ENCODE assay signal across 11 cellular contexts in the genomic region with DNA sequence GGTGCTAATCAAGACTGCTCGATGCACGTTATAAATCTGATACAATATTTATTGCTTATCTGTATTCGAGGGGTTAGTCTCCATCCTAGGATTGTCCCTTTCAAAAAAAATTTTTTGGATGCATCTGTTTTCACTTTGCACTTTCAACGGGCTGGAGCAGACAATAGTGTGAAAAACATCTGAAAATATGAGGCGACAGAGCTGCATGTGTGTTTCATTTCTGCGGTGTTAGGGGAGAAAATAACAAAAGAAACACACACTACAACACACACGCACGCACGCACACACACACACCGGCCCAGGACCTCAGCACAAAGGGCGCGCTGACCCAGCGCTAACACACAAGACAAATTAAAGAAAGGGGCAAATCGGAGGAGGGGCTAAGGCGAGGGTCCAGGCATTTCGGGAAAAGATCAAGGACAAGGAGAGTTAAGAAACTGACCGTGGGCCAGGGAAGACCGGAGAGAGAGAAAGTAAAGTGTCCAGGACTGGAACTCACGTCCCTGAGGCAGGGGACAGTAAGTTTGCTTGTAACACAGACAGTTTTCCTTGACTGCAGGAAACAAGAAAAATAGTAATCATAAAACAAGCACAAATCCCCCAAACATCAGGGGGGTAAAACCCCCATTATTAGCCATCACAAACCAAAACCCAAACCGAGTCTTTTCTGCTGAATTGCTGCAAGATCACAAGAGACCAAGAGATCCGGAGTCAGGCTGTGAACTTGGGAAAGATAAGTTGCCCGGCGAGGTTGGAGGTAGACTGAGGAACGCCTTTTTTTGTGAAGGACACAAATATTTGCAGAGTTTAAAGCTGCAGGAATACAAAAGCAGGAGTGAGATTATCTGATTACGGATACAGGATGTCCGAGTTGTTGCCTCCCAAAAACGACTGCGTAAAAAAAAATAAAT.
DNase-seq lines count a peak whose midpoint lies in the region; TF ChIP-seq lines count a peak whose summit lies in the region.
"Had no signal": no experiment of that assay in that cellular context is flagged by ENCODE, and none has a peak within 500 bp of the region (broad histone marks: within the 10 kb centered on the region; RNA-seq: fewer than 3 reads in every experiment).

No MANE protein-coding gene starts in this region.

- H3K4me1 Mint-ChIP-seq in IgD-negative memory B cell, result peaks cover 20 to 44% (median 34%) of the 10 kb centered on the region in 3 donors
- peaks cover 56% of the 10 kb centered on the region for H3K4me1 Mint-ChIP-seq in nephron progenitor cell

- peak overlapping the region; percentile 41 to 89 (median 68) for H3K4me3 Mint-ChIP-seq in IgD-negative memory B cell
- H3K4me3 Mint-ChIP-seq in nephron progenitor cell, result peak overlapping the region; percentile 68

- H3K36me3 ChIP-seq in duodenal mucosa (ENCODE audit: control insufficient read depth in 1 of 2, insufficient read depth in 2 of 2, low read length in 2 of 2), result no peaks in the 10 kb centered on the region
- no peaks in the 10 kb centered on the region for H3K36me3 ChIP-seq in effector memory CD4-positive, alpha-beta T cell (ENCODE audit: control insufficient read depth, insufficient read depth, low read length)

- H3K4me3 ChIP-seq in AG09309 (ENCODE audit: control insufficient read depth, low read depth, low read length) (peak overlapping the region; percentile 18), duodenal mucosa (ENCODE audit: low read depth in 1 of 2, low read length in 2 of 2) (peak overlapping the region; percentile 73 to 76)
- H3K4me3 ChIP-seq in effector memory CD4-positive, alpha-beta T cell (ENCODE audit: insufficient read depth, low read depth, low read length, poor library complexity, severe bottlenecking), result no peak overlapping the region

- H3K9ac ChIP-seq in duodenal mucosa (ENCODE audit: low read depth in 1 of 2, low read length in 2 of 2), result no peak overlapping the region

- H3K9me3 ChIP-seq in duodenal mucosa (ENCODE audit: control insufficient read depth in 1 of 2, low read length in 2 of 2), result no peaks in the 10 kb centered on the region
- no peaks in the 10 kb centered on the region for H3K9me3 ChIP-seq in effector memory CD4-positive, alpha-beta T cell (ENCODE audit: control insufficient read depth, low read length)

- peaks cover 66% of the 10 kb centered on the region for H3K27me3 Mint-ChIP-seq in IgD-negative memory B cell
- H3K27me3 Mint-ChIP-seq in nephron progenitor cell (ENCODE audit: low read depth, poor library complexity), result peaks cover 97% of the 10 kb centered on the region

- no peak for DNase-seq in AG09309 (ENCODE audit: low read depth)
- peak; percentile 17 for DNase-seq in nephron progenitor cell
- DNase-seq in H4 (ENCODE audit: low spot score), result no peak
- DNase-seq in effector memory CD4-positive, alpha-beta T cell, result no peak
- no peak for DNase-seq in NCI-H187 treated with DMSO at 0.1 percent for 48 hours (lab: John Stamatoyannopoulos, UW)
- DNase-seq in RKO (ENCODE audit: low spot score), result no peak
- DNase-seq: activated effector memory CD4-positive, alpha-beta T cell treated with anti-CD3 and anti-CD28 coated beads, Interleukin-2, amount 50 U/mL, for 16 hours; kidney glomerular epithelial cell; PC-3 had no signal

- peaks cover 73 to 79% of the 10 kb centered on the region in 2 donors for H3K27me3 ChIP-seq in duodenal mucosa (ENCODE audit: control insufficient read depth in 1 of 2, insufficient read depth in 2 of 2, low read length in 2 of 2)
- peaks cover 58% of the 10 kb centered on the region for H3K27me3 ChIP-seq in effector memory CD4-positive, alpha-beta T cell (replicated peaks; ENCODE audit: control insufficient read depth, insufficient read depth, low read length, poor library complexity, severe bottlenecking)

- peaks cover 12 to 39% of the 10 kb centered on the region in 2 donors for H3K4me1 ChIP-seq in duodenal mucosa (ENCODE audit: control insufficient read depth in 1 of 2, insufficient read depth in 2 of 2, low read length in 2 of 2)
- H3K4me1 ChIP-seq in effector memory CD4-positive, alpha-beta T cell (ENCODE audit: control insufficient read depth, insufficient read depth, low read length, poor library complexity, severe bottlenecking), result peaks cover 26% of the 10 kb centered on the region

- H3K36me3 Mint-ChIP-seq in IgD-negative memory B cell, result no peaks in the 10 kb centered on the region
- H3K36me3 Mint-ChIP-seq in nephron progenitor cell (ENCODE audit: low read depth), result no peaks in the 10 kb centered on the region

- H3K9me3 Mint-ChIP-seq in IgD-negative memory B cell, result peaks cover 3 to 11% (median 4%) of the 10 kb centered on the region in 3 donors
- no peaks in the 10 kb centered on the region for H3K9me3 Mint-ChIP-seq in nephron progenitor cell

- no peak overlapping the region for H3K27ac ChIP-seq in duodenal mucosa (ENCODE audit: low read depth, low read length)
- no peak overlapping the region for H3K27ac ChIP-seq in effector memory CD4-positive, alpha-beta T cell (ENCODE audit: insufficient read depth, low read length, poor library complexity, severe bottlenecking)

- H3K27ac Mint-ChIP-seq in IgD-negative memory B cell (peak overlapping the region in 1 of 3 donors; percentile 62), nephron progenitor cell (peak overlapping the region; percentile 31)

- TF ChIP-seq CTCF in AG09309 (IDR thresholded peaks at IDR 0.05; ENCODE audit: control insufficient read depth, insufficient read depth, low read depth, low read length, missing control alignments) (no peak), nephron progenitor cell (IDR thresholded peaks at IDR 0.05) (no peak)
